In genomic region chr21:40194181-40194580, GRCh38 we compare ENCODE assay signal across 23 cellular contexts.
"Had no signal": no experiment of that assay in that cellular context is flagged by ENCODE, and none has a peak within 500 bp of the region (broad histone marks: within the 10 kb centered on the region; RNA-seq: fewer than 3 reads in every experiment).

No MANE protein-coding gene starts in this region.

- H3K36me3 ChIP-seq: MG63 had no signal

- H3K4me2 ChIP-seq: SK-N-SH had no signal

- H3K4me3 ChIP-seq: MG63 had no signal

- FAIRE-seq: HepG2 had no signal

- H3K27me3 ChIP-seq: MG63 had no signal

- H3K9ac ChIP-seq: SK-N-SH had no signal

- H3K27ac ChIP-seq: RWPE1 had no signal

- H3K9me3 ChIP-seq: MG63, SK-N-SH had no signal

- DNase-seq: IMR-90, Karpas-422, KG1, MG63, NCI-H1092 treated with DMSO at 0.1 percent for 48 hours, NCI-H1436, NCI-H187, NCI-H2029, NCI-H2081 treated with DMSO at 0.1 percent for 48 hours, NCI-H2171, NCI-H226, NCI-H446, NCI-H510A, NCI-H524 treated with DMSO at 0.1 percent for 48 hours, NCI-H69, NCI-H774, PC-3, SHP77, SK-N-SH, SW 1271 had no signal

- ATAC-seq: HepG2, Panc1, PC-3 had no signal
